Comparison of ENCODE assay signal across 17 cellular contexts in the genomic region with DNA sequence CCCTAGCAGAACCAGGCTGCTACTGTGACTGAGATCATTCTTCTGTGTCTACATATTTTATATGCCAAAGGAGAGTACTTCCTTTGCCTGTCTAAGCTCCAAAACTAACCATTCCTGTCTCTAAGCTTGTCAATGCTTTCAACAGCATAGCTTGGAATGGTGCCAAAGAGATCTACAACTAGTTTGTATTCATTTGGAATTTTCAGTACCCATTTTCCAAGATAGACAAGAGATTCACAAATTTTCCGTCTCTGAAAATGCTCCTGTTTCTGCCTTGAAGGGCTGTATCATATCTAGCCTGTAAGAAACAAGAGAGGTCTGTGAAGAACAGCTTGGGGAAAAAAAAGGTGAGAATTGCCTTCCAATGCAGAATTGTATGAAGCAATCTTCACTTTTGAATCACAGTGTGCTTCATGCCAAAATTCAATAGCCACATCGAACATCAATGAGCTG.
DNase-seq lines count a peak whose midpoint lies in the region; ATAC-seq, FAIRE-seq and TF ChIP-seq lines count a peak whose summit lies in the region.
"Had no signal": no experiment of that assay in that cellular context is flagged by ENCODE, and none has a peak within 500 bp of the region (broad histone marks: within the 10 kb centered on the region; RNA-seq: fewer than 3 reads in every experiment).

No MANE protein-coding gene starts in this region.

- TF ChIP-seq CTCF in PC-9 (conservative IDR thresholded peaks at IDR 0.05) (no peak), H1 (IDR thresholded peaks at IDR 0.05; ENCODE audit: control extremely low read depth in 1 of 3, insufficient read depth in 1 of 3, low read depth in 1 of 3, low read length in 3 of 3) (no peak), mesothelial cell of epicardium (IDR thresholded peaks at IDR 0.05; ENCODE audit: unreplicated experiment) (no peak), left lung (IDR thresholded peaks at IDR 0.05) (no peak)

- peak overlapping the region; percentile 13; the same call in 1 of the 2 replicates for H2BK12ac ChIP-seq in H1 (ENCODE audit: low read depth, low read length)

- no peak overlapping the region for H4K8ac ChIP-seq in H1 (ENCODE audit: extremely low read depth, insufficient read depth, low read length)

- H3K36me3 Mint-ChIP-seq in mesothelial cell of epicardium: peaks cover 3% of the 10 kb centered on the region
- H3K36me3 Mint-ChIP-seq: activated CD4-positive, alpha-beta memory T cell treated with anti-CD3 and anti-CD28 coated beads for 36 hours; naive thymus-derived CD4-positive, alpha-beta T cell had no signal

- H3K9me2 ChIP-seq in PC-9 (ENCODE audit: insufficient read depth): no peaks in the 10 kb centered on the region

- no peak overlapping the region for H3K14ac ChIP-seq in H1 (ENCODE audit: insufficient read length)

- H3K27me3 ChIP-seq in PC-9 (ENCODE audit: insufficient read depth, low read depth) (no peaks in the 10 kb centered on the region), H1 (replicated peaks in 1 of 4; ENCODE audit: control insufficient read depth in 3 of 4, extremely low read depth in 1 of 4, insufficient read depth in 3 of 4, low read length in 3 of 4) (no peaks in the 10 kb centered on the region), left lung (no peaks in the 10 kb centered on the region)

- no peaks in the 10 kb centered on the region for H4K20me1 ChIP-seq in PC-9 (ENCODE audit: insufficient read depth)
- no peaks in the 10 kb centered on the region for H4K20me1 ChIP-seq in H1 (replicated peaks in 1 of 2; ENCODE audit: control insufficient read depth in 1 of 2, insufficient read depth in 2 of 2, low read length in 2 of 2)

- no peak overlapping the region for H3K4me3 Mint-ChIP-seq in mesothelial cell of epicardium
- H3K4me3 Mint-ChIP-seq: activated CD4-positive, alpha-beta memory T cell treated with anti-CD3 and anti-CD28 coated beads for 36 hours; naive thymus-derived CD4-positive, alpha-beta T cell had no signal

- 86% methylated on average over 2 of the region's 2 CpGs; no CpG with 5 or more reads in 1 of the 2 experiments for WGBS in H1 (ENCODE audit: extremely low coverage in 1 of 2, insufficient coverage in 1 of 2, insufficient read length in 1 of 2, insufficient replicate concordance in 2 of 2, low coverage in 1 of 2, low lambda C conversion rate in 2 of 2, missing lambda C conversion rate in 1 of 2), 2 experiments

- H3K27ac ChIP-seq in PC-9 (peak overlapping the region; percentile 73), H1 (ENCODE audit: low read depth, low read length) (no peak overlapping the region), left lung (no peak overlapping the region)

- H2BK15ac ChIP-seq in H1 (ENCODE audit: low read length): no peak overlapping the region

- H3K9ac ChIP-seq in H1 (replicated peaks in 1 of 4; ENCODE audit: extremely low read depth in 1 of 4, low read depth in 3 of 4, low read length in 3 of 4): no peak overlapping the region

- H3K4me1 ChIP-seq in PC-9 (replicated peaks; ENCODE audit: insufficient read depth) (peaks cover 22% of the 10 kb centered on the region), H1 (replicated peaks in 1 of 4; ENCODE audit: control insufficient read depth in 3 of 4, insufficient read depth in 4 of 4, low read length in 3 of 4) (peaks cover 0 to 4% (median under 1%) of the 10 kb centered on the region in 4 experiments; a peak in 3 of 7 replicates), left lung (no peaks in the 10 kb centered on the region)

- no peak for TF ChIP-seq EP300 in H1 (IDR thresholded peaks at IDR 0.05; ENCODE audit: borderline replicate concordance in 1 of 2, low read depth in 2 of 2, low read length in 2 of 2)

- 0 out of 2 replicates have a peak, but pooled peaks cover 3% of the 10 kb centered on the region for H3K36me3 ChIP-seq in PC-9 (ENCODE audit: low read depth)
- no peaks in the 10 kb centered on the region for H3K36me3 ChIP-seq in H1 (ENCODE audit: control insufficient read depth in 2 of 4, insufficient read depth in 4 of 4, low read length in 3 of 4)
- no peaks in the 10 kb centered on the region for H3K36me3 ChIP-seq in left lung

- no peak overlapping the region for H3K4me2 ChIP-seq in PC-9
- no peak overlapping the region for H3K4me2 ChIP-seq in H1 (ENCODE audit: insufficient read depth in 1 of 2, low read depth in 2 of 2, low read length in 2 of 2)

- intact Hi-C loops in PC-9 (cut with micrococcal nuclease; ENCODE audit: unreplicated experiment): loop anchor here (2.0 kb wide), 6 partner anchors 24 to 518 kb away; no protein-coding TSS in a partner anchor
- intact Hi-C loops in left lung (cut with DNase I): no loop called here

- H2AFZ ChIP-seq in PC-9 (peak overlapping the region; percentile 13; the same call in 1 of the 2 replicates), H1 (ENCODE audit: low read length) (peak overlapping the region; percentile 57; the same call in 1 of the 2 replicates)

- H4K5ac ChIP-seq in H1 (ENCODE audit: insufficient read length, low read depth, low read length): no peak overlapping the region

- no peak overlapping the region; the same call in 1 of the 2 replicates for H2AK5ac ChIP-seq in H1 (ENCODE audit: low read depth, low read length)

- H3K56ac ChIP-seq in H1 (replicated peaks; ENCODE audit: insufficient read length, low read depth, low read length): no peak overlapping the region

- no peak overlapping the region for H3K23ac ChIP-seq in H1 (ENCODE audit: insufficient read length)

- no peak for FAIRE-seq in H1 (lab: Jason Lieb, UNC)
- FAIRE-seq: G401.6 had no signal

- POLR2A ChIA-PET in PC-9 (lab: Charles Lee; ENCODE audit: unreplicated experiment): interaction anchor here (0.6 to 0.7 kb wide), 7 partner anchors 9 to 373 kb away, joined by 3 to 11 read pairs (median 4); no protein-coding TSS in a partner anchor
- POLR2A ChIA-PET in H1 (lab: Charles Lee; ENCODE audit: partially characterized antibody): no interaction called here

- H3K23me2 ChIP-seq in H1 (ENCODE audit: low read depth, low read length): no peaks in the 10 kb centered on the region; the same call in 1 of the 2 replicates

- H3K4me3 ChIP-seq in PC-9 (no peak overlapping the region), H1 (ENCODE audit: extremely low read depth in 1 of 4, insufficient read depth in 2 of 4, low read depth in 3 of 4, low read length in 4 of 4) (no peak overlapping the region), left lung (no peak overlapping the region)

- no peak overlapping the region for H2BK5ac ChIP-seq in H1 (ENCODE audit: low read depth, low read length)

- H3K9me3 Mint-ChIP-seq in mesothelial cell of epicardium: peaks cover 7% of the 10 kb centered on the region
- H3K9me3 Mint-ChIP-seq: activated CD4-positive, alpha-beta memory T cell treated with anti-CD3 and anti-CD28 coated beads for 36 hours had no signal

- H3K79me2 ChIP-seq in PC-9 (ENCODE audit: low read depth) (no peaks in the 10 kb centered on the region), H1 (ENCODE audit: control insufficient read depth in 1 of 2, insufficient read depth in 2 of 2, low read length in 2 of 2) (no peaks in the 10 kb centered on the region)

- peak overlapping the region; percentile 24 for H2BK120ac ChIP-seq in H1 (replicated peaks; ENCODE audit: low read depth, low read length)

- H2BK20ac ChIP-seq in H1 (ENCODE audit: low read length): no peak overlapping the region

- peak overlapping the region; percentile 52 for H3K27ac Mint-ChIP-seq in mesothelial cell of epicardium
- H3K27ac Mint-ChIP-seq: activated CD4-positive, alpha-beta memory T cell treated with anti-CD3 and anti-CD28 coated beads for 36 hours; naive thymus-derived CD4-positive, alpha-beta T cell had no signal

- DNase-seq in HCEC 1CT (peak; percentile 17), PC-9 (peak in 1 of 2 experiments; percentile 60), H1 (ENCODE audit: low read depth in 1 of 2, low spot score in 2 of 2) (no peak), mesothelial cell of epicardium (ENCODE audit: low spot score in 2 of 2, unreplicated experiment in 2 of 2) (no peak), left lung (no peak), NCI-H2196 (lab: John Stamatoyannopoulos, UW; ENCODE audit: unreplicated experiment) (no peak), NCI-H510A (lab: John Stamatoyannopoulos, UW) (no peak)
- DNase-seq: activated CD4-positive, alpha-beta memory T cell treated with anti-CD3 and anti-CD28 coated beads for 36 hours; amniotic stem cell; effector memory CD4-positive, alpha-beta T cell; naive thymus-derived CD4-positive, alpha-beta T cell; NCI-H1436; NCI-H774; retina; SHP77; stimulated activated CD4-positive, alpha-beta T cell treated with anti-CD3 and anti-CD28 coated beads, Interleukin-2, amount 100 ng/mL, for 48 hours had no signal

- CTCF ChIA-PET in PC-9 (lab: Charles Lee): interaction anchor here (0.7 to 2.4 kb wide), 2 partner anchors 38 to 319 kb away, joined by 7 to 10 read pairs; no protein-coding TSS in a partner anchor
- CTCF ChIA-PET in H1 (lab: Charles Lee; ENCODE audit: partially characterized antibody): no interaction called here

- H3K4ac ChIP-seq in H1 (replicated peaks; ENCODE audit: insufficient read length, low read depth, low read length): no peak overlapping the region

- no peaks in the 10 kb centered on the region for H3K79me1 ChIP-seq in H1 (ENCODE audit: low read depth, low read length)

- ATAC-seq in left lung: no peak
- ATAC-seq: naive thymus-derived CD4-positive, alpha-beta T cell had no signal

- TF ChIP-seq POLR2A in H1 (IDR thresholded peaks at IDR 0.05; ENCODE audit: control extremely low read depth in 1 of 2, low read depth in 2 of 2, low read length in 2 of 2): no peak

- no peak for TF ChIP-seq RAD21 in H1 (IDR thresholded peaks at IDR 0.05 in 1 of 2, conservative IDR thresholded peaks at IDR 0.05 in 1 of 2; ENCODE audit: low read depth in 2 of 2, low read length in 2 of 2)

- BruUV-seq in PC-9 (replicated peaks; lab: Mats Ljungman, UMichigan): no TSS peak

- H3K9me3 ChIP-seq in PC-9 (ENCODE audit: insufficient read depth, low read depth) (peaks cover 44% of the 10 kb centered on the region), H1 (ENCODE audit: insufficient read depth in 2 of 2, low read depth in 1 of 2, low read length in 1 of 2) (no peaks in the 10 kb centered on the region; a peak in 1 of 4 replicates), left lung (peaks cover 0 to 12% of the 10 kb centered on the region in 2 donors)

- no peaks in the 10 kb centered on the region for H3K27me3 Mint-ChIP-seq in mesothelial cell of epicardium (ENCODE audit: low read depth)
- H3K27me3 Mint-ChIP-seq: activated CD4-positive, alpha-beta memory T cell treated with anti-CD3 and anti-CD28 coated beads for 36 hours had no signal

- no peak overlapping the region for H3K18ac ChIP-seq in H1 (ENCODE audit: extremely low read depth, low read length)

- no peak overlapping the region for H4K91ac ChIP-seq in H1 (replicated peaks; ENCODE audit: insufficient read length, low read length)

- H3K4me1 Mint-ChIP-seq in mesothelial cell of epicardium: peaks cover 23% of the 10 kb centered on the region
- H3K4me1 Mint-ChIP-seq: naive thymus-derived CD4-positive, alpha-beta T cell had no signal

- H3F3A ChIP-seq in PC-9 (ENCODE audit: insufficient read depth, low read depth): peaks cover 18% of the 10 kb centered on the region; the same call in 1 of the 2 replicates

TF ChIP-seq in H1, 55 proteins besides CTCF, POLR2A, EP300 and RAD21:
- no peak for TF ChIP-seq TAF1 (IDR thresholded peaks at IDR 0.05; ENCODE audit: low read depth, low read length)
- no peak for TF ChIP-seq ASH2L (IDR thresholded peaks at IDR 0.05; ENCODE audit: low read length)
- no peak for TF ChIP-seq CHD1 (IDR thresholded peaks at IDR 0.05; ENCODE audit: low read depth, low read length)
